ENCODE assay signal across 1 cellular context in the genomic region with DNA sequence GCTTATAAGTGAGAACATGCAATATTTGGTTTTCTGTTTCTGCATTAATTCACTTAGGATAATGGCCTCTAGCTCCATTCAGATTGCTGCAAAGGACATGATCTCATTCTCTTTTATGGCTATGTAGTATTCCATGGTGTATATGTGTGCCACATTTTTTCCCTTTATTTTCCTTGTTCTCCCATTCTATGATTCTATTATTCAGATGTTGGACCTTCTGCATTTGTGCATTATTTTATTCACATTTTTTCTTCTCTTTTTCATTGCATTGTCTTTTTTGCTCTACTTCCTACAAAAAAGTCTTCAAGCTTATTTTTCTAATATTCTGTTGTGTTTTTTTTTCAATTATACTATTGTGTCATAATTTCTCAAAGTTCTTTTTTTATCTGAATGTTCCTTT.
TF ChIP-seq lines count a peak whose summit lies in the region.

No MANE protein-coding gene starts in this region.

TF ChIP-seq in A549, 52 proteins besides CTCF, POLR2A, EP300 and RAD21 (continued from another document):
- no peak for TF ChIP-seq SMC3 (IDR thresholded peaks at IDR 0.05)
- peak; percentile 79; the same call in 1 of the 2 replicates for TF ChIP-seq KDM1A (IDR thresholded peaks at IDR 0.05; ENCODE audit: low read depth)
- peak; percentile 74; the same call in 1 of the 2 replicates for TF ChIP-seq HDAC2 (IDR thresholded peaks at IDR 0.05)
TF ChIP-seq in A549: peak in this region for 2.
